ENCODE assay signal across 5 cellular contexts in genomic region chr7:83212883-83213282, GRCh38.
TF ChIP-seq lines count a peak whose summit lies in the region.

No MANE protein-coding gene starts in this region.

TF ChIP-seq in A549, 52 proteins besides CTCF, POLR2A, EP300 and RAD21:
- TF ChIP-seq NPAS2 (CRISPR knock-in tag; IDR thresholded peaks at IDR 0.05; ENCODE audit: borderline replicate concordance) (no peak), HDAC2 (IDR thresholded peaks at IDR 0.05) (no peak), NFE2L2 (conservative IDR thresholded peaks at IDR 0.05; ENCODE audit: low read length) (0 out of 2 replicates have a peak, but pooled peaks have one; percentile 8), MAFK (IDR thresholded peaks at IDR 0.05; ENCODE audit: partially characterized antibody) (peak; percentile 72), MYC (IDR thresholded peaks at IDR 0.05; ENCODE audit: borderline replicate concordance, low read length) (no peak)

TF ChIP-seq in HEK293, 187 proteins besides CTCF, POLR2A, EP300 and RAD21:
- TF ChIP-seq HOXD13 (CRISPR knock-in tag; IDR thresholded peaks at IDR 0.05; ENCODE audit: borderline replicate concordance) (no peak), ZNF248 (tag by site-specific recombination; IDR thresholded peaks at IDR 0.05) (no peak), ZNF664 (tag by site-specific recombination; IDR thresholded peaks at IDR 0.05) (peak; percentile 56; the same call in 1 of the 2 replicates)

TF ChIP-seq in IMR-90, 13 proteins besides CTCF, POLR2A, EP300 and RAD21:
- TF ChIP-seq MAFK (IDR thresholded peaks at IDR 0.05; ENCODE audit: low read depth, low read length) = 0 out of 2 replicates have a peak, but pooled peaks have one; percentile 34
- no peak for TF ChIP-seq NFE2L2 (IDR thresholded peaks at IDR 0.05; ENCODE audit: low read depth, low read length)

TF ChIP-seq in H1, 55 proteins besides CTCF, POLR2A, EP300 and RAD21:
- TF ChIP-seq CREB1 (IDR thresholded peaks at IDR 0.05) = no peak
- no peak for TF ChIP-seq JUN (IDR thresholded peaks at IDR 0.05; ENCODE audit: low read depth, low read length)
- TF ChIP-seq MAFK (IDR thresholded peaks at IDR 0.05; ENCODE audit: low read depth, low read length) = peak; percentile 73
- TF ChIP-seq BACH1 (IDR thresholded peaks at IDR 0.05; ENCODE audit: low read length) = peak; percentile 88
- TF ChIP-seq CBX5 (IDR thresholded peaks at IDR 0.05; ENCODE audit: low read depth, low read length) = no peak
- TF ChIP-seq SUZ12 (IDR thresholded peaks at IDR 0.05; ENCODE audit: low read length) = no peak
- no peak for TF ChIP-seq TAF1 (IDR thresholded peaks at IDR 0.05; ENCODE audit: low read depth, low read length)

TF ChIP-seq in SK-N-SH treated with all-trans-retinoic acid at 6 μM for 48 hours, 23 proteins besides CTCF, POLR2A, EP300 and RAD21:
- TF ChIP-seq ARNTL (CRISPR knock-in tag; IDR thresholded peaks at IDR 0.05; ENCODE audit: borderline replicate concordance, low read depth) = no peak
- TF ChIP-seq ZNF565 (CRISPR knock-in tag; conservative IDR thresholded peaks at IDR 0.05; ENCODE audit: low read depth) = no peak
- TF ChIP-seq TCF4 (CRISPR knock-in tag; IDR thresholded peaks at IDR 0.05; ENCODE audit: borderline replicate concordance) = no peak
- TF ChIP-seq PPARA (CRISPR knock-in tag; IDR thresholded peaks at IDR 0.05; ENCODE audit: borderline replicate concordance) = no peak
- TF ChIP-seq ZC3H10 (CRISPR knock-in tag; IDR thresholded peaks at IDR 0.05) = no peak
- TF ChIP-seq RARB (CRISPR knock-in tag; IDR thresholded peaks at IDR 0.05) = no peak
- TF ChIP-seq ZNF70 (CRISPR knock-in tag; IDR thresholded peaks at IDR 0.05) = no peak
- no peak for TF ChIP-seq TSHZ2 (CRISPR knock-in tag; IDR thresholded peaks at IDR 0.05)
- TF ChIP-seq SNAI2 (CRISPR knock-in tag; IDR thresholded peaks at IDR 0.05) = no peak
- no peak for TF ChIP-seq ESRRG (CRISPR knock-in tag; IDR thresholded peaks at IDR 0.05)
- no peak for TF ChIP-seq CSDC2 (CRISPR knock-in tag; IDR thresholded peaks at IDR 0.05)
- no peak for TF ChIP-seq ZFP30 (CRISPR knock-in tag; IDR thresholded peaks at IDR 0.05)
- TF ChIP-seq PATZ1 (CRISPR knock-in tag; IDR thresholded peaks at IDR 0.05; ENCODE audit: borderline replicate concordance) = no peak
- no peak for TF ChIP-seq CREB5 (CRISPR knock-in tag; IDR thresholded peaks at IDR 0.05; ENCODE audit: low read depth)
- no peak for TF ChIP-seq ISL1 (CRISPR knock-in tag; IDR thresholded peaks at IDR 0.05)
